In the genomic region with DNA sequence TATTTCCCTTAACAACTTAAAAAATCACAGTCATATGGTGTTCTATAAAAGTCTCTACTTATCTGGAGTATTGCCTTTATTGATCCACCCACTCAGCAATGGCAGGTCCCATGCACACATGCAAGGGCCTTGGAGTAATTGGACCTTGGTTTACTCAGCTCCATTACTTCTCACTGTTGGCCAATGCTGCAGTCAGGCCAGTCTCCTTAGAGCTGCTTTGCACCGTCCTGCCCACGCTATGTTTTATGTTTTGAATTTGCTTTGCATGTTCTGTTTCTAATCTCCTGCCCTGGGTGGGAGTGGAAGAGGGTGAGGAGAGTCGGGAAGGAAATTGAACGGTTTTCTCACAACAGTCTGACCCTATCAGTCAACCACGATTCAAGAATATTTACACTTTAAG, we compare ENCODE assay signal across 21 cellular contexts. TPM values are rescaled to one million over a fixed set of nuclear protein-coding genes. Genes with fewer than 3 reads are reported as not detected.
"Had no signal": no experiment of that assay in that cellular context is flagged by ENCODE, and none has a peak within 500 bp of the region (broad histone marks: within the 10 kb centered on the region; RNA-seq: fewer than 3 reads in every experiment).

No MANE protein-coding gene starts in this region.

- H3K4me1 ChIP-seq: esophagus squamous epithelium, neural progenitor cell, pancreas, psoas muscle, stomach had no signal

- H3K27me3 Mint-ChIP-seq: dendritic cell treated with granulocyte-macrophage colony-stimulating factor and Interleukin-4, amounts not matched to agents 40 ng/mL and 50 ng/mL, for 4 days had no signal

- H3K4me2 ChIP-seq: neural progenitor cell had no signal

- H2AFZ ChIP-seq: neural progenitor cell had no signal

- H3K27ac ChIP-seq: esophagus squamous epithelium, neural progenitor cell, pancreas, psoas muscle, stomach, thoracic aorta, transverse colon had no signal

- H3K4me1 Mint-ChIP-seq: natural killer cell, neural progenitor cell had no signal

- H3K36me3 ChIP-seq: esophagus squamous epithelium, neural progenitor cell, pancreas, stomach, thoracic aorta, transverse colon had no signal

- FAIRE-seq: colon, pancreas had no signal

- H3K36me3 Mint-ChIP-seq: natural killer cell had no signal

- DNase-seq: effector memory CD8-positive, alpha-beta T cell; esophagus squamous epithelium; foreskin melanocyte; head of caudate nucleus; hippocampal formation; mammary epithelial cell; natural killer cell; nucleus accumbens; pancreas; psoas muscle; retina; stimulated activated CD4-positive, alpha-beta T cell treated with anti-CD3 and anti-CD28 coated beads, Interleukin-2, amount 100 ng/mL, for 24 hours; stimulated activated CD4-positive, alpha-beta T cell treated with anti-CD3 and anti-CD28 coated beads, Interleukin-4, amount 100 ng/mL, for 4 hours; stimulated activated naive CD4-positive, alpha-beta T cell; stomach; substantia nigra; transverse colon had no signal

- H3K27ac Mint-ChIP-seq: dendritic cell treated with granulocyte-macrophage colony-stimulating factor and Interleukin-4, amounts not matched to agents 40 ng/mL and 50 ng/mL, for 4 days; effector memory CD8-positive, alpha-beta T cell; natural killer cell; neural progenitor cell had no signal

- H3K4me3 Mint-ChIP-seq: dendritic cell treated with granulocyte-macrophage colony-stimulating factor and Interleukin-4, amounts not matched to agents 40 ng/mL and 50 ng/mL, for 4 days; effector memory CD8-positive, alpha-beta T cell; natural killer cell; neural progenitor cell had no signal

- H3K4me3 ChIP-seq: esophagus squamous epithelium, neural progenitor cell, pancreas, psoas muscle, stomach, thoracic aorta, transverse colon had no signal

- H3K27me3 ChIP-seq: esophagus squamous epithelium, neural progenitor cell, pancreas, stomach, transverse colon had no signal

RNA-seq across cellular contexts. Expression of a gene that starts 23.6 kb away (rescaled TPM):
- total RNA-seq: natural killer cell had no signal
